In genomic region chr12:92426346-92426745, GRCh38 we compare ENCODE assay signal across 26 cellular contexts.
"Had no signal": no experiment of that assay in that cellular context is flagged by ENCODE, and none has a peak within 500 bp of the region (broad histone marks: within the 10 kb centered on the region; RNA-seq: fewer than 3 reads in every experiment).

No MANE protein-coding gene starts in this region.

- H3K27me3 ChIP-seq: dorsolateral prefrontal cortex, gastrocnemius medialis, right atrium auricular region, suprapubic skin, tibial nerve had no signal

- H3K27ac ChIP-seq: coronary artery, dorsolateral prefrontal cortex, gastrocnemius medialis, right atrium auricular region, suprapubic skin, tibial nerve had no signal

- ATAC-seq: activated naive CD8-positive, alpha-beta T cell treated with anti-CD3 and anti-CD28 coated beads, Interleukin-2, amount 50 U/mL, for 24 hours; gastrocnemius medialis; natural killer cell treated with Interleukin-12 subunit alpha and Interleukin-12 subunit beta and Interleukin-15 and Interleukin-18, amount 100 ng/mL, for 72 hours; stimulated activated naive B cell treated with anti-CD40 and anti-IgM and Interleukin-4, amounts not matched to agents 10 μg/mL and 1 μg/mL and 100 μg/mL, for 72 hours; T-helper 17 cell had no signal

- H3K4me1 ChIP-seq: gastrocnemius medialis had no signal

- H3K9me3 ChIP-seq: gastrocnemius medialis, right atrium auricular region, suprapubic skin, tibial nerve had no signal

- H3K9me3 Mint-ChIP-seq: activated T-cell treated with anti-CD3 and anti-CD28 coated beads, Interleukin-2, amount 50 U/mL, for 24 hours; natural killer cell treated with Interleukin-12 subunit alpha and Interleukin-12 subunit beta and Interleukin-15 and Interleukin-18, amount 100 ng/mL, for 72 hours had no signal

- H3K4me2 ChIP-seq: smooth muscle cell had no signal

- DNase-seq: activated CD4-positive, alpha-beta memory T cell treated with anti-CD3 and anti-CD28 coated beads, Interleukin-2, amount 10 ng/mL, durations not matched to agents 7 days and 5 days; activated CD4-positive, alpha-beta T cell treated with anti-CD3 and anti-CD28 coated beads for 1 hour; activated CD4-positive, alpha-beta T cell treated with anti-CD3 and anti-CD28 coated beads, Interleukin-2, amount 10 ng/mL, durations not matched to agents 7 days and 5 days; activated CD8-positive, alpha-beta memory T cell treated with anti-CD3 and anti-CD28 coated beads, Interleukin-2, amount 50 U/mL, for 48 hours; activated gamma-delta T cell; activated naive CD4-positive, alpha-beta T cell treated with anti-CD3 and anti-CD28 coated beads, Interleukin-2, amount 50 U/mL, for 16 hours; activated naive CD8-positive, alpha-beta T cell treated with anti-CD3 and anti-CD28 coated beads, Interleukin-2, amount 50 U/mL, for 24 hours; activated T-cell treated with anti-CD3 and anti-CD28 coated beads, Interleukin-2, amount 50 U/mL, for 24 hours; amygdala; cerebellar nuclear complex; dorsolateral prefrontal cortex; effector memory CD4-positive, alpha-beta T cell; erythroblast; gastrocnemius medialis; glutamatergic neuron; stimulated activated CD4-positive, alpha-beta T cell treated with anti-CD3 and anti-CD28 coated beads, Interleukin-1b, Interleukin-23, amount 100 ng/mL, for 48 hours; stimulated activated CD4-positive, alpha-beta T cell treated with anti-CD3 and anti-CD28 coated beads, Interleukin-4, amount 100 ng/mL, for 4 hours; stimulated activated CD8-positive, alpha-beta memory T cell treated with anti-CD3 and anti-CD28 coated beads, Interleukin-4, amount 100 ng/mL, for 48 hours; stimulated activated naive B cell treated with anti-CD40 and anti-IgM and Interleukin-4, amounts not matched to agents 10 μg/mL and 1 μg/mL and 100 μg/mL, for 72 hours; T-helper 17 cell had no signal

- H3K4me3 Mint-ChIP-seq: activated CD4-positive, alpha-beta memory T cell treated with anti-CD3 and anti-CD28 coated beads, Interleukin-2, amount 10 ng/mL, durations not matched to agents 7 days and 5 days; activated CD4-positive, alpha-beta T cell treated with anti-CD3 and anti-CD28 coated beads, Interleukin-2, amount 10 ng/mL, durations not matched to agents 7 days and 5 days; activated naive CD8-positive, alpha-beta T cell treated with anti-CD3 and anti-CD28 coated beads, Interleukin-2, amount 50 U/mL, for 24 hours; activated T-cell treated with anti-CD3 and anti-CD28 coated beads, Interleukin-2, amount 50 U/mL, for 24 hours; natural killer cell treated with Interleukin-12 subunit alpha and Interleukin-12 subunit beta and Interleukin-15 and Interleukin-18, amount 100 ng/mL, for 72 hours; stimulated activated naive B cell treated with anti-CD40 and anti-IgM and Interleukin-4, amounts not matched to agents 10 μg/mL and 1 μg/mL and 100 μg/mL, for 72 hours; T-helper 17 cell had no signal

- H3K27me3 Mint-ChIP-seq: activated CD4-positive, alpha-beta memory T cell treated with anti-CD3 and anti-CD28 coated beads, Interleukin-2, amount 10 ng/mL, durations not matched to agents 7 days and 5 days; activated CD4-positive, alpha-beta T cell treated with anti-CD3 and anti-CD28 coated beads, Interleukin-2, amount 10 ng/mL, durations not matched to agents 7 days and 5 days; activated naive CD8-positive, alpha-beta T cell treated with anti-CD3 and anti-CD28 coated beads, Interleukin-2, amount 50 U/mL, for 24 hours; activated T-cell treated with anti-CD3 and anti-CD28 coated beads, Interleukin-2, amount 50 U/mL, for 24 hours; natural killer cell treated with Interleukin-12 subunit alpha and Interleukin-12 subunit beta and Interleukin-15 and Interleukin-18, amount 100 ng/mL, for 72 hours; stimulated activated naive B cell treated with anti-CD40 and anti-IgM and Interleukin-4, amounts not matched to agents 10 μg/mL and 1 μg/mL and 100 μg/mL, for 72 hours; T-helper 17 cell had no signal

- H3K27ac Mint-ChIP-seq: activated CD4-positive, alpha-beta memory T cell treated with anti-CD3 and anti-CD28 coated beads, Interleukin-2, amount 10 ng/mL, durations not matched to agents 7 days and 5 days; activated CD4-positive, alpha-beta T cell treated with anti-CD3 and anti-CD28 coated beads, Interleukin-2, amount 10 ng/mL, durations not matched to agents 7 days and 5 days; activated naive CD8-positive, alpha-beta T cell treated with anti-CD3 and anti-CD28 coated beads, Interleukin-2, amount 50 U/mL, for 24 hours; activated T-cell treated with anti-CD3 and anti-CD28 coated beads, Interleukin-2, amount 50 U/mL, for 24 hours; stimulated activated naive B cell treated with anti-CD40 and anti-IgM and Interleukin-4, amounts not matched to agents 10 μg/mL and 1 μg/mL and 100 μg/mL, for 72 hours; T-helper 17 cell had no signal

- H3K36me3 Mint-ChIP-seq: natural killer cell treated with Interleukin-12 subunit alpha and Interleukin-12 subunit beta and Interleukin-15 and Interleukin-18, amount 100 ng/mL, for 72 hours had no signal

- H3K36me3 ChIP-seq: gastrocnemius medialis, right atrium auricular region, suprapubic skin, tibial nerve had no signal

- H3K4me3 ChIP-seq: coronary artery, dorsolateral prefrontal cortex, gastrocnemius medialis, right atrium auricular region, smooth muscle cell, suprapubic skin, tibial nerve had no signal
